1 cellular context compared by ENCODE assay signal in genomic region chr3:150376001-150376848, GRCh38.
A peak's percentile ranks its signal among the peaks of the same experiment; 100 is the strongest.
TF ChIP-seq lines count a peak whose summit lies in the region.

No MANE protein-coding gene starts in this region.

TF ChIP-seq in K562, 482 proteins besides CTCF, POLR2A, EP300 and RAD21 (continued from another document and continues in another):
- TF ChIP-seq, protein P1, sequence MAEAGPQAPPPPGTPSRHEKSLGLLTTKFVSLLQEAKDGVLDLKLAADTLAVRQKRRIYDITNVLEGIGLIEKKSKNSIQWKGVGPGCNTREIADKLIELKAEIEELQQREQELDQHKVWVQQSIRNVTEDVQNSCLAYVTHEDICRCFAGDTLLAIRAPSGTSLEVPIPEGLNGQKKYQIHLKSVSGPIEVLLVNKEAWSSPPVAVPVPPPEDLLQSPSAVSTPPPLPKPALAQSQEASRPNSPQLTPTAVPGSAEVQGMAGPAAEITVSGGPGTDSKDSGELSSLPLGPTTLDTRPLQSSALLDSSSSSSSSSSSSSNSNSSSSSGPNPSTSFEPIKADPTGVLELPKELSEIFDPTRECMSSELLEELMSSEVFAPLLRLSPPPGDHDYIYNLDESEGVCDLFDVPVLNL (CRISPR knock-in tag; IDR thresholded peaks at IDR 0.05; ENCODE audit: low read depth): no peak
- TF ChIP-seq ZNF57 (CRISPR knock-in tag; IDR thresholded peaks at IDR 0.05) (no peak), HDAC3 (IDR thresholded peaks at IDR 0.05; ENCODE audit: borderline replicate concordance, partially characterized antibody) (peak; percentile 33), FOS (IDR thresholded peaks at IDR 0.05; ENCODE audit: extremely low read depth, insufficient read length) (no peak), SRSF7 (optimal IDR thresholded peaks at IDR 0.05; ENCODE audit: low read depth, low read length) (no peak), UBTF (IDR thresholded peaks at IDR 0.05; ENCODE audit: borderline replicate concordance in 1 of 2, low read depth in 2 of 2, low read length in 2 of 2) (no peak), TEAD1 (CRISPR knock-in tag; IDR thresholded peaks at IDR 0.05) (peak in 1 of 2 experiments; percentile 20; a peak in 1 of 4 replicates), ZNF316 (IDR thresholded peaks at IDR 0.05) (peak; percentile 66), HOXB6 (CRISPR knock-in tag; IDR thresholded peaks at IDR 0.05; ENCODE audit: borderline replicate concordance) (no peak), POLR2B (IDR thresholded peaks at IDR 0.05; ENCODE audit: low read depth, partially characterized antibody) (no peak), STAT5B (CRISPR knock-in tag; IDR thresholded peaks at IDR 0.05) (no peak), TFE3 (CRISPR knock-in tag; IDR thresholded peaks at IDR 0.05) (no peak; the same call in 1 of the 2 replicates), REST (CRISPR knock-in tag; IDR thresholded peaks at IDR 0.05; ENCODE audit: low read depth) (no peak), ZNF212 (CRISPR knock-in tag; IDR thresholded peaks at IDR 0.05) (no peak), KDM2B (CRISPR knock-in tag; IDR thresholded peaks at IDR 0.05) (no peak), CBFA2T3 (IDR thresholded peaks at IDR 0.05) (no peak), GTF2B (IDR thresholded peaks at IDR 0.05; ENCODE audit: extremely low read depth, insufficient read length) (no peak), CREB3 (tag; conservative IDR thresholded peaks at IDR 0.05; ENCODE audit: low read depth) (no peak), SREBF1 (IDR thresholded peaks at IDR 0.05; ENCODE audit: borderline replicate concordance, low read depth, low read length) (no peak), CHAMP1 (IDR thresholded peaks at IDR 0.05) (no peak), HSF4 (CRISPR knock-in tag; IDR thresholded peaks at IDR 0.05; ENCODE audit: borderline replicate concordance) (no peak), ZNF75A (CRISPR knock-in tag; IDR thresholded peaks at IDR 0.05) (no peak), ZNF3 (CRISPR knock-in tag; IDR thresholded peaks at IDR 0.05) (no peak), KLF10 (CRISPR knock-in tag; IDR thresholded peaks at IDR 0.05) (no peak), BCOR (IDR thresholded peaks at IDR 0.05) (no peak), MXD1 (CRISPR knock-in tag; IDR thresholded peaks at IDR 0.05; ENCODE audit: borderline replicate concordance, poor library complexity, severe bottlenecking) (no peak), ZNF586 (CRISPR knock-in tag; conservative IDR thresholded peaks at IDR 0.05) (no peak), SMC3 (conservative IDR thresholded peaks at IDR 0.05; ENCODE audit: insufficient read depth, low read depth, low read length) (no peak), KDM5B (IDR thresholded peaks at IDR 0.05; ENCODE audit: insufficient replicate concordance, low read depth, low read length) (no peak), MAX (CRISPR knock-in tag; IDR thresholded peaks at IDR 0.05) (no peak), SMAD4 (CRISPR knock-in tag; conservative IDR thresholded peaks at IDR 0.05) (peak; percentile 89), ZNF274 (IDR thresholded peaks at IDR 0.05; ENCODE audit: borderline replicate concordance, low read depth, low read length) (no peak), IFI16 (CRISPR knock-in tag; IDR thresholded peaks at IDR 0.05) (no peak), NFIC (IDR thresholded peaks at IDR 0.05) (peak; percentile 96), DEAF1 (CRISPR knock-in tag; IDR thresholded peaks at IDR 0.05) (no peak)
- TF ChIP-seq, protein P2, sequence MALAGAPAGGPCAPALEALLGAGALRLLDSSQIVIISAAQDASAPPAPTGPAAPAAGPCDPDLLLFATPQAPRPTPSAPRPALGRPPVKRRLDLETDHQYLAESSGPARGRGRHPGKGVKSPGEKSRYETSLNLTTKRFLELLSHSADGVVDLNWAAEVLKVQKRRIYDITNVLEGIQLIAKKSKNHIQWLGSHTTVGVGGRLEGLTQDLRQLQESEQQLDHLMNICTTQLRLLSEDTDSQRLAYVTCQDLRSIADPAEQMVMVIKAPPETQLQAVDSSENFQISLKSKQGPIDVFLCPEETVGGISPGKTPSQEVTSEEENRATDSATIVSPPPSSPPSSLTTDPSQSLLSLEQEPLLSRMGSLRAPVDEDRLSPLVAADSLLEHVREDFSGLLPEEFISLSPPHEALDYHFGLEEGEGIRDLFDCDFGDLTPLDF (CRISPR knock-in tag; IDR thresholded peaks at IDR 0.05): no peak
- TF ChIP-seq, protein P3, sequence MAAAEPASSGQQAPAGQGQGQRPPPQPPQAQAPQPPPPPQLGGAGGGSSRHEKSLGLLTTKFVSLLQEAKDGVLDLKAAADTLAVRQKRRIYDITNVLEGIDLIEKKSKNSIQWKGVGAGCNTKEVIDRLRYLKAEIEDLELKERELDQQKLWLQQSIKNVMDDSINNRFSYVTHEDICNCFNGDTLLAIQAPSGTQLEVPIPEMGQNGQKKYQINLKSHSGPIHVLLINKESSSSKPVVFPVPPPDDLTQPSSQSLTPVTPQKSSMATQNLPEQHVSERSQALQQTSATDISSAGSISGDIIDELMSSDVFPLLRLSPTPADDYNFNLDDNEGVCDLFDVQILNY (CRISPR knock-in tag; IDR thresholded peaks at IDR 0.05): no peak
- TF ChIP-seq, protein P4, sequence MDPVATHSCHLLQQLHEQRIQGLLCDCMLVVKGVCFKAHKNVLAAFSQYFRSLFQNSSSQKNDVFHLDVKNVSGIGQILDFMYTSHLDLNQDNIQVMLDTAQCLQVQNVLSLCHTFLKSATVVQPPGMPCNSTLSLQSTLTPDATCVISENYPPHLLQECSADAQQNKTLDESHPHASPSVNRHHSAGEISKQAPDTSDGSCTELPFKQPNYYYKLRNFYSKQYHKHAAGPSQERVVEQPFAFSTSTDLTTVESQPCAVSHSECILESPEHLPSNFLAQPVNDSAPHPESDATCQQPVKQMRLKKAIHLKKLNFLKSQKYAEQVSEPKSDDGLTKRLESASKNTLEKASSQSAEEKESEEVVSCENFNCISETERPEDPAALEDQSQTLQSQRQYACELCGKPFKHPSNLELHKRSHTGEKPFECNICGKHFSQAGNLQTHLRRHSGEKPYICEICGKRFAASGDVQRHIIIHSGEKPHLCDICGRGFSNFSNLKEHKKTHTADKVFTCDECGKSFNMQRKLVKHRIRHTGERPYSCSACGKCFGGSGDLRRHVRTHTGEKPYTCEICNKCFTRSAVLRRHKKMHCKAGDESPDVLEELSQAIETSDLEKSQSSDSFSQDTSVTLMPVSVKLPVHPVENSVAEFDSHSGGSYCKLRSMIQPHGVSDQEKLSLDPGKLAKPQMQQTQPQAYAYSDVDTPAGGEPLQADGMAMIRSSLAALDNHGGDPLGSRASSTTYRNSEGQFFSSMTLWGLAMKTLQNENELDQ (CRISPR knock-in tag; IDR thresholded peaks at IDR 0.05; ENCODE audit: borderline replicate concordance): no peak
